In the genomic region with DNA sequence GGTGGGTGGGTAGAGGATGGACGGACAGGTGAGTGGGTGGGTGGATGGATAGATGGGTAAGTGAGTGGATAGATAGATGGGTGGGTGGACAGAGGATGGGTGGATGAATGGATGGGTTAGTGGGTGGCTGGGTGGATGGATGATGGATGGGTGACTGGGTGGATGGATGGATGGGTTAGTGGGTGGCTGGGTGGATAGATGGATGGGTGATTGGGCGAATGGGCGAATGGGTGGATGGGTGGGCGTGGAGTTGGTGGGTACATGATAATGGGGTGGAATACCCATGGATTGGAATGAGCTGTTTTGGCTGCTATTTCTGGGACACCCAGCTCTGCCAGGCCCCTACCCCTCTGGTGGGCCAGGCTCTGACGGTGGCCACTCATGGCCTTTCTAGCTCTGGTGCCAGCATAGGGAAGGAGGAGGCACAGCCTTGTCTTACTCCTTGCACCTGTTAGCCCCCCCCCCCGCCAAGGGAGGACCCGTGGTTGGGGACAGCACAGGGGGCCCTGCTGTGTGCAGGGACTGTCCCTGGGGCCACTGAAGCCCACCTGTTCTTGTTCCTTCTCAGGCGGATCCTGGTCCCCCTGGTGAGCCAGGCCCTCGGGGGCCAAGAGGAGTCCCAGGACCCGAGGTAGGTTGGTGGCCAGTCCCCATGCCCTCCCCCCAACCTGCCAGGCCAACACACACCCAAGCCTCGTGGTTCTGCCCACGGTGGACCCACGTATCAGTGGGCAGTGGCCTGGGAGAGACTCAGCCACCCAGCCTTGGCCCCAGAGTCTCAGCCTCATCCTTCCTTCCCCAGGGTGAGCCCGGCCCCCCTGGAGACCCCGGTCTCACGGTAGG, we compare ENCODE assay signal across 1 cellular context.
TF ChIP-seq lines count a peak whose summit lies in the region.

No MANE protein-coding gene starts in this region.

TF ChIP-seq in IMR-90, 13 proteins besides CTCF, POLR2A, EP300 and RAD21 (continued from another document):
- TF ChIP-seq, protein P1, sequence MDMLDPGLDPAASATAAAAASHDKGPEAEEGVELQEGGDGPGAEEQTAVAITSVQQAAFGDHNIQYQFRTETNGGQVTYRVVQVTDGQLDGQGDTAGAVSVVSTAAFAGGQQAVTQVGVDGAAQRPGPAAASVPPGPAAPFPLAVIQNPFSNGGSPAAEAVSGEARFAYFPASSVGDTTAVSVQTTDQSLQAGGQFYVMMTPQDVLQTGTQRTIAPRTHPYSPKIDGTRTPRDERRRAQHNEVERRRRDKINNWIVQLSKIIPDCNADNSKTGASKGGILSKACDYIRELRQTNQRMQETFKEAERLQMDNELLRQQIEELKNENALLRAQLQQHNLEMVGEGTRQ (IDR thresholded peaks at IDR 0.05; ENCODE audit: low read depth, low read length): no peak
- TF ChIP-seq, protein P2, sequence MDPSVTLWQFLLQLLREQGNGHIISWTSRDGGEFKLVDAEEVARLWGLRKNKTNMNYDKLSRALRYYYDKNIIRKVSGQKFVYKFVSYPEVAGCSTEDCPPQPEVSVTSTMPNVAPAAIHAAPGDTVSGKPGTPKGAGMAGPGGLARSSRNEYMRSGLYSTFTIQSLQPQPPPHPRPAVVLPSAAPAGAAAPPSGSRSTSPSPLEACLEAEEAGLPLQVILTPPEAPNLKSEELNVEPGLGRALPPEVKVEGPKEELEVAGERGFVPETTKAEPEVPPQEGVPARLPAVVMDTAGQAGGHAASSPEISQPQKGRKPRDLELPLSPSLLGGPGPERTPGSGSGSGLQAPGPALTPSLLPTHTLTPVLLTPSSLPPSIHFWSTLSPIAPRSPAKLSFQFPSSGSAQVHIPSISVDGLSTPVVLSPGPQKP (IDR thresholded peaks at IDR 0.05; ENCODE audit: borderline replicate concordance, low read depth, low read length): no peak
- TF ChIP-seq CEBPB (IDR thresholded peaks at IDR 0.05; ENCODE audit: low read depth, low read length) (no peak), MXI1 (IDR thresholded peaks at IDR 0.05; ENCODE audit: borderline replicate concordance, low read depth, low read length) (no peak), NFE2L2 (IDR thresholded peaks at IDR 0.05; ENCODE audit: low read depth, low read length) (no peak)
